Comparison of ENCODE assay signal across 8 cellular contexts in the genomic region with DNA sequence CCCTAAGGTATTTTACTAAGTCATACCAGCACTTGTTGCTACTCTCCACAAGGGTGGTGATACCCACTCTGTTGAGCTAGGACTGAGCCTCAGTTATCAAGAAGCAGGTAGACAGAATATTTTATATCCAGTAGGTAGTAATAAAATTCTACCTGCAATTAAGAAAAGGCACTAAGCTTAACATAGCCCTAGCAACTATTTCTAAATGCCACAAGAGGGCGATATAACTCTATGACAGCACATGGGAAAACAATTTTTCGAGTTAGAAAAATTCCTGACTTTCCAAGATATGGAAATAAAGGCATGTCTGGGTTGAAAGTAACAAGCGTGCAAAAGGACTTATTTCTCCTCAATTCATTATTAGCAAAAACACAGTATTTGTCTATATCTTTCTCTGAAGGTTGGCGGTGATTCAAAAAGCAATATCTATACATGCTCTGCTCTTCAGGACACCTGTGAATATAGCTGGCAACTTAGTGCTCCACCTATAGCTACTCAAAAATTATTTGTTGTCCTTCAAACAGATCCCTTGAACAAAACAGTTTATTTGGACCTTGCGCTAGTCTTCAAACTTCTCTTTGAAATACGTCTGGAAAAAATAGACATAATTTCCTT. TPM values are rescaled to one million over a fixed set of nuclear protein-coding genes. Genes with fewer than 3 reads are reported as not detected.
A peak's percentile ranks its signal among the peaks of the same experiment; 100 is the strongest.
DNase-seq lines count a peak whose midpoint lies in the region; ATAC-seq and TF ChIP-seq lines count a peak whose summit lies in the region.
"Had no signal": no experiment of that assay in that cellular context is flagged by ENCODE, and none has a peak within 500 bp of the region (broad histone marks: within the 10 kb centered on the region; RNA-seq: fewer than 3 reads in every experiment).

No MANE protein-coding gene starts in this region.

- H3K9ac ChIP-seq in Karpas-422 (ENCODE audit: low read length), result no peak overlapping the region
- no peak overlapping the region for H3K9ac ChIP-seq in adipocyte (ENCODE audit: low read length)

- no peak overlapping the region for H2AFZ ChIP-seq in Karpas-422 (ENCODE audit: low read length)

- no peak overlapping the region for H3K27ac Mint-ChIP-seq in type B pancreatic cell
- H3K27ac Mint-ChIP-seq: T-helper 1 cell treated with Interleukin-12 subunit alpha and Interleukin-12 subunit beta and Interleukin-4 antibody, amounts not matched to agents 30 μg/mL and 1 μg/mL, for 36 hours had no signal

- H3K4me3 ChIP-seq in Karpas-422 (ENCODE audit: low read length) (no peak overlapping the region), adipocyte (ENCODE audit: low read length) (no peak overlapping the region)

- peak; percentile 93 for TF ChIP-seq CTCF in type B pancreatic cell (conservative IDR thresholded peaks at IDR 0.05)

- H3K9me3 ChIP-seq in Karpas-422 (ENCODE audit: low read length) (no peaks in the 10 kb centered on the region), adipocyte (ENCODE audit: control insufficient read depth, low read length) (no peaks in the 10 kb centered on the region)

- H3K36me3 Mint-ChIP-seq in type B pancreatic cell, result no peaks in the 10 kb centered on the region

- in situ Hi-C loops in G401 (cut with HindIII; ENCODE audit: low sequenced_read_pairs), result no loop called here

- H4K20me1 ChIP-seq in Karpas-422 (ENCODE audit: insufficient read depth, low read depth, low read length), result no peaks in the 10 kb centered on the region

- H3K27ac ChIP-seq in Karpas-422 (ENCODE audit: low read length), result no peak overlapping the region

- ATAC-seq in GM21737 (IDR thresholded peaks at IDR 0.05; ENCODE audit: unreplicated experiment) (no peak), GM21825 (IDR thresholded peaks at IDR 0.05; ENCODE audit: unreplicated experiment) (no peak)

- no peaks in the 10 kb centered on the region for H3K36me3 ChIP-seq in Karpas-422 (ENCODE audit: insufficient read depth, low read length)
- H3K36me3 ChIP-seq in adipocyte (ENCODE audit: control insufficient read depth, insufficient read depth, low read length, severe bottlenecking), result no peaks in the 10 kb centered on the region

- peak; percentile 36 for DNase-seq in G401 (ENCODE audit: low spot score)
- peak; percentile 50 for DNase-seq in Karpas-422
- DNase-seq in adipocyte (ENCODE audit: low read depth), result peak; percentile 86
- peak; percentile 72 for DNase-seq in inferior parietal cortex (ENCODE audit: extremely low spot score)
- DNase-seq in type B pancreatic cell (ENCODE audit: extremely low spot score, unreplicated experiment), result no peak

- no peaks in the 10 kb centered on the region for H3K9me2 ChIP-seq in Karpas-422 (replicated peaks; ENCODE audit: insufficient read depth, low read length)

- H3K9me3 Mint-ChIP-seq in type B pancreatic cell, result no peaks in the 10 kb centered on the region
- H3K9me3 Mint-ChIP-seq: T-helper 1 cell treated with Interleukin-12 subunit alpha and Interleukin-12 subunit beta and Interleukin-4 antibody, amounts not matched to agents 30 μg/mL and 1 μg/mL, for 36 hours had no signal

- H3K27me3 Mint-ChIP-seq in type B pancreatic cell, result peaks cover 3% of the 10 kb centered on the region

- H3K4me2 ChIP-seq in Karpas-422 (ENCODE audit: low read depth, low read length, poor library complexity, severe bottlenecking), result no peak overlapping the region

- no peaks in the 10 kb centered on the region for H3K4me1 Mint-ChIP-seq in type B pancreatic cell (ENCODE audit: unreplicated experiment)

- H3K79me2 ChIP-seq in Karpas-422 (ENCODE audit: low read length), result no peaks in the 10 kb centered on the region

- no peaks in the 10 kb centered on the region for H3K4me1 ChIP-seq in Karpas-422 (ENCODE audit: low read length)
- H3K4me1 ChIP-seq in adipocyte (ENCODE audit: control insufficient read depth, insufficient read depth, low read length), result peaks cover 16% of the 10 kb centered on the region

- H3K4me3 Mint-ChIP-seq in type B pancreatic cell, result no peak overlapping the region
- H3K4me3 Mint-ChIP-seq: T-helper 1 cell treated with Interleukin-12 subunit alpha and Interleukin-12 subunit beta and Interleukin-4 antibody, amounts not matched to agents 30 μg/mL and 1 μg/mL, for 36 hours had no signal

- 0 out of 2 replicates have a peak, but pooled peaks cover 2% of the 10 kb centered on the region for H3K27me3 ChIP-seq in Karpas-422 (ENCODE audit: low read length)
- H3K27me3 ChIP-seq in adipocyte (replicated peaks; ENCODE audit: control insufficient read depth, insufficient read depth, low read length), result no peaks in the 10 kb centered on the region

RNA-seq across cellular contexts. Expression of a gene that starts 14.7 kb away (rescaled TPM):
- not detected in 2 replicates for total RNA-seq in G401 (2014; rRNA removed; shearing (Covaris generic))
- total RNA-seq in Karpas-422 (2014; rRNA removed; shearing (Covaris generic); ENCODE audit: low replicate concordance), result not detected in 2 replicates
- total RNA-seq in type B pancreatic cell (ENCODE audit: low replicate concordance), result 2.0 and 3.2 TPM in 2 replicates
